In the genomic region with DNA sequence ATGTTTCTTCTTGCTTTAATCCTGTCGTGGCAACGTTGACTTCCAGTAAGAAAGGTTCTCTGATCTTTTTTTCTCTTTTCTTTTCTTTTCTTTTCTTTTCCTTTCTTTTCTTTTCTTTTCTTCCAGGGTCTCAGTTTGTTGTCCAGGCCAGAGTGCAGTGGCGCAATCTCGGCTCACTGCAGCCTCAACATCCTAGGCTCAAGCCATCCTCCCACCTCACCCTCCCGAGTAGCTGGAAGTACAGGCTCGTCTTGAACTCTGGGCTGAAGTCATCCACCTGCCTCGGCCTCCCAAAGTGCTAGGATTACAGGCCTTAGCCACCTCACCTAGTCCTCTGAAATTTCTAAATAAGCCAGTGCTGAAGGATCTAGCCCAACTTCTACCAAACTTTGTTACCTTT, we compare ENCODE assay signal across 12 cellular contexts. TPM values are rescaled to one million over a fixed set of nuclear protein-coding genes. Genes with fewer than 3 reads are reported as not detected.
DNase-seq lines count a peak whose midpoint lies in the region; ATAC-seq and TF ChIP-seq lines count a peak whose summit lies in the region.
"Had no signal": no experiment of that assay in that cellular context is flagged by ENCODE, and none has a peak within 500 bp of the region (broad histone marks: within the 10 kb centered on the region; RNA-seq: fewer than 3 reads in every experiment).

No MANE protein-coding gene starts in this region.

- H3K4me3 ChIP-seq in GM12865 (ENCODE audit: low read depth, low read length) = peak overlapping the region; percentile 99
- peak overlapping the region; percentile 70 for H3K4me3 ChIP-seq in NT2/D1 (ENCODE audit: insufficient read length, low read depth)
- H3K4me3 ChIP-seq in epithelial cell of esophagus (ENCODE audit: low read length) = peak overlapping the region; percentile 61
- peak overlapping the region; percentile 79 for H3K4me3 ChIP-seq in neural progenitor cell

- H3K4me3 Mint-ChIP-seq in neural progenitor cell = no peak overlapping the region

- POLR2A ChIA-PET in HEK293T (lab: Yijun Ruan, JAX) = interaction anchor here (1.5 to 3.1 kb wide), 3 partner anchors 11 to 209 kb away, joined by 6 to 11 read pairs (median 6); no protein-coding TSS in a partner anchor

- H3K27me3 ChIP-seq in NT2/D1 (ENCODE audit: insufficient read depth, insufficient read length) (no peaks in the 10 kb centered on the region), neural progenitor cell (no peaks in the 10 kb centered on the region)
- H3K27me3 ChIP-seq: body of pancreas had no signal

- H3K27ac Mint-ChIP-seq in neural progenitor cell = no peak overlapping the region
- no peak overlapping the region for H3K27ac Mint-ChIP-seq in activated naive CD4-positive, alpha-beta T cell treated with anti-CD3 and anti-CD28 coated beads, Interleukin-2, amount 50 U/mL, for 72 hours

- CTCF ChIA-PET in HEK293T (lab: Yijun Ruan, JAX) = no interaction called here

- H3K9me3 Mint-ChIP-seq in neural progenitor cell = no peaks in the 10 kb centered on the region
- H3K9me3 Mint-ChIP-seq in activated naive CD4-positive, alpha-beta T cell treated with anti-CD3 and anti-CD28 coated beads, Interleukin-2, amount 50 U/mL, for 72 hours = no peaks in the 10 kb centered on the region

- H3F3A ChIP-seq in neural progenitor cell (ENCODE audit: low read depth) = peaks cover 34% of the 10 kb centered on the region

- H3K27ac ChIP-seq in neural progenitor cell = peak overlapping the region; percentile 72

- peak overlapping the region; percentile 52 for H3K9ac ChIP-seq in NT2/D1 (ENCODE audit: insufficient read length, low read depth)
- H3K9ac ChIP-seq in neural progenitor cell = peak overlapping the region; percentile 23

- peaks cover 26% of the 10 kb centered on the region for H4K20me1 ChIP-seq in neural progenitor cell (ENCODE audit: low read depth)

- H2AFZ ChIP-seq in neural progenitor cell (replicated peaks) = no peak overlapping the region

- peaks cover 78% of the 10 kb centered on the region for H3K79me2 ChIP-seq in neural progenitor cell (ENCODE audit: low read depth)

- H3K4me1 Mint-ChIP-seq in neural progenitor cell = peaks cover 12% of the 10 kb centered on the region

- no peaks in the 10 kb centered on the region for H3K27me3 Mint-ChIP-seq in neural progenitor cell (ENCODE audit: insufficient read depth, low read depth)

- DNase-seq in GM12865 (ENCODE audit: low read depth) (no peak), NT2/D1 (ENCODE audit: low read depth, low spot score) (no peak), epithelial cell of esophagus (ENCODE audit: low read depth) (peak; percentile 39), neural progenitor cell (ENCODE audit: low spot score) (no peak), HT-29 (ENCODE audit: low spot score) (no peak), OCI-M1 (lab: John Stamatoyannopoulos, UW) (no peak), HEK293T (ENCODE audit: extremely low spot score) (no peak)
- DNase-seq in activated naive CD4-positive, alpha-beta T cell treated with anti-CD3 and anti-CD28 coated beads, Interleukin-2, amount 50 U/mL, for 72 hours (ENCODE audit: low spot score in 2 of 2) = no peak
- DNase-seq: activated CD4-positive, alpha-beta T cell treated with anti-CD3 and anti-CD28 coated beads for 4 hours; activated gamma-delta T cell; sigmoid colon had no signal

- no peaks in the 10 kb centered on the region for H3K4me1 ChIP-seq in NT2/D1 (ENCODE audit: insufficient read depth, insufficient read length)
- peaks cover 30% of the 10 kb centered on the region for H3K4me1 ChIP-seq in neural progenitor cell

- H3K36me3 ChIP-seq in NT2/D1 (ENCODE audit: insufficient read depth, insufficient read length, low read length) (peaks cover 9% of the 10 kb centered on the region), neural progenitor cell (no peaks in the 10 kb centered on the region)
- H3K36me3 ChIP-seq: sigmoid colon had no signal

- H3K36me3 Mint-ChIP-seq in neural progenitor cell = no peaks in the 10 kb centered on the region
- peaks cover 5 to 6% of the 10 kb centered on the region in 2 donors for H3K36me3 Mint-ChIP-seq in activated naive CD4-positive, alpha-beta T cell treated with anti-CD3 and anti-CD28 coated beads, Interleukin-2, amount 50 U/mL, for 72 hours

- H3K4me2 ChIP-seq in neural progenitor cell = peak overlapping the region; percentile 92

- no peak for TF ChIP-seq CTCF in GM12865 (IDR thresholded peaks at IDR 0.05; ENCODE audit: insufficient read depth, low read depth, low read length, missing control alignments)
- no peak for TF ChIP-seq CTCF in epithelial cell of esophagus (IDR thresholded peaks at IDR 0.05; ENCODE audit: insufficient read depth, low read depth, low read length, missing control alignments)
- no peak for TF ChIP-seq CTCF in neural progenitor cell (IDR thresholded peaks at IDR 0.05)

- ATAC-seq in activated naive CD4-positive, alpha-beta T cell treated with anti-CD3 and anti-CD28 coated beads, Interleukin-2, amount 50 U/mL, for 72 hours = no peak

- no peaks in the 10 kb centered on the region for H3K9me3 ChIP-seq in NT2/D1 (ENCODE audit: insufficient read depth, low read length)
- no peaks in the 10 kb centered on the region for H3K9me3 ChIP-seq in neural progenitor cell (ENCODE audit: low read depth)
- H3K9me3 ChIP-seq: body of pancreas, sigmoid colon had no signal

TF ChIP-seq in HEK293T, 16 proteins besides CTCF, POLR2A, EP300 and RAD21:
- TF ChIP-seq NFRKB (IDR thresholded peaks at IDR 0.05) (no peak), CTBP1 (IDR thresholded peaks at IDR 0.05; ENCODE audit: borderline replicate concordance) (no peak)

RNA-seq across cellular contexts. Expression of gene MAP3K9, which starts 1.3 kb away (rescaled TPM):
- 14.9 and 25.3 TPM in 2 replicates for total RNA-seq in neural progenitor cell (ENCODE audit: low replicate concordance)
- total RNA-seq in HT-29 (2014; rRNA removed; shearing (Covaris generic)) = 5.9 and 6.8 TPM in 2 replicates
- 10 to 100 TPM in 1 of 2 donors, 1 to 10 TPM in 1; 8.7 to 10.7 TPM for total RNA-seq in activated naive CD4-positive, alpha-beta T cell treated with anti-CD3 and anti-CD28 coated beads, Interleukin-2, amount 50 U/mL, for 72 hours
